Comparison of ENCODE assay signal across 19 cellular contexts in the genomic region with DNA sequence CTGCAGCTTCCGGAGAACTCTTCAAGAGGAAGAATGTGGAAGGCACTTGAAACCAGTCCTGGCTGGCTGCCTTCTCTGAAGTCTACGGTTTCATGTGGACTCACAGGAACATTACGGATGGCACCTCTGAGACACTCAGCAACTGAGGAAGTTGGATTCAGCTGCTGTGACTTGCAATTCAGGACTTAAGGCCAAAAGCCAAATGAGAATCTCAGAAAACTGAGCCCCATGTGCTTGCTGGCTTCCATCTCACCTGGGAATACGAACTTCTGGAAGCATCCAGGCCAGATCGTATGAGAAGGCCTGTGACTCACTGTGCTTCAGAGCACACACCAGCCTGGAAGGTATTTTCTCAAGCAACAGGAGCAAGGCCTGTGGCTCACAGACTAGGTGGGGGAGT.
DNase-seq lines count a peak whose midpoint lies in the region; ATAC-seq, FAIRE-seq and TF ChIP-seq lines count a peak whose summit lies in the region.
"Had no signal": no experiment of that assay in that cellular context is flagged by ENCODE, and none has a peak within 500 bp of the region (broad histone marks: within the 10 kb centered on the region; RNA-seq: fewer than 3 reads in every experiment).

No MANE protein-coding gene starts in this region.

- H2BK120ac ChIP-seq in H1 (replicated peaks; ENCODE audit: low read depth, low read length), result no peak overlapping the region

- no peaks in the 10 kb centered on the region for H3K9me3 ChIP-seq in left ventricle myocardium inferior (replicated peaks)
- no peaks in the 10 kb centered on the region for H3K9me3 ChIP-seq in H1 (ENCODE audit: insufficient read depth in 2 of 2, low read depth in 1 of 2, low read length in 1 of 2)
- H3K9me3 ChIP-seq in lower lobe of right lung, result no peaks in the 10 kb centered on the region
- no peaks in the 10 kb centered on the region for H3K9me3 ChIP-seq in tibial nerve

- CTCF ChIA-PET in H1 (lab: Charles Lee; ENCODE audit: partially characterized antibody), result interaction anchor here (0.7 kb wide), 1 partner anchor 10 kb away, joined by 3 read pairs; no protein-coding TSS in a partner anchor

- no peaks in the 10 kb centered on the region for H3K27me3 ChIP-seq in left ventricle myocardium inferior (ENCODE audit: low read depth)
- no peaks in the 10 kb centered on the region for H3K27me3 ChIP-seq in H1 (replicated peaks in 1 of 4; ENCODE audit: control insufficient read depth in 3 of 4, extremely low read depth in 1 of 4, insufficient read depth in 3 of 4, low read length in 3 of 4)
- H3K27me3 ChIP-seq in lower lobe of right lung (ENCODE audit: low read depth), result no peaks in the 10 kb centered on the region
- H3K27me3 ChIP-seq in tibial nerve, result no peaks in the 10 kb centered on the region

- no peak overlapping the region for H2BK20ac ChIP-seq in H1 (ENCODE audit: low read length)

- POLR2A ChIA-PET in H1 (lab: Charles Lee; ENCODE audit: partially characterized antibody), result no interaction called here

- intact Hi-C loops in left ventricle myocardium inferior (cut with micrococcal nuclease) (no loop called here), Right ventricle myocardium superior (cut with DNase I) (no loop called here), lower lobe of right lung (cut with DNase I) (no loop called here)

- TF ChIP-seq POLR2A in H1 (IDR thresholded peaks at IDR 0.05; ENCODE audit: control extremely low read depth in 1 of 2, low read depth in 2 of 2, low read length in 2 of 2) (no peak), tibial nerve (IDR thresholded peaks at IDR 0.05) (no peak)

- H4K5ac ChIP-seq in H1 (ENCODE audit: insufficient read length, low read depth, low read length), result no peak overlapping the region

- FAIRE-seq in H1 (lab: Jason Lieb, UNC), result no peak
- no peak for FAIRE-seq in GM19239 (lab: Jason Lieb, UNC)
- FAIRE-seq: H54 had no signal

- no peak for TF ChIP-seq CTCF in left ventricle myocardium inferior (IDR thresholded peaks at IDR 0.05; ENCODE audit: borderline replicate concordance)
- no peak for TF ChIP-seq CTCF in H1 (IDR thresholded peaks at IDR 0.05; ENCODE audit: control extremely low read depth in 1 of 3, insufficient read depth in 1 of 3, low read depth in 1 of 3, low read length in 3 of 3)
- TF ChIP-seq CTCF in lower lobe of right lung (IDR thresholded peaks at IDR 0.05), result no peak
- TF ChIP-seq CTCF in tibial nerve (IDR thresholded peaks at IDR 0.05), result no peak

- H2AFZ ChIP-seq in H1 (ENCODE audit: low read length), result no peak overlapping the region

- no peaks in the 10 kb centered on the region for H3K23me2 ChIP-seq in H1 (ENCODE audit: low read depth, low read length)

- H2BK15ac ChIP-seq in H1 (ENCODE audit: low read length), result no peak overlapping the region

- H3K9ac ChIP-seq in H1 (replicated peaks in 1 of 4; ENCODE audit: extremely low read depth in 1 of 4, low read depth in 3 of 4, low read length in 3 of 4), result no peak overlapping the region

- H3K56ac ChIP-seq in H1 (replicated peaks; ENCODE audit: insufficient read length, low read depth, low read length), result no peak overlapping the region

- no peak for TF ChIP-seq EP300 in H1 (IDR thresholded peaks at IDR 0.05; ENCODE audit: borderline replicate concordance in 1 of 2, low read depth in 2 of 2, low read length in 2 of 2)
- TF ChIP-seq EP300 in tibial nerve (IDR thresholded peaks at IDR 0.05), result no peak

- no peak overlapping the region for H2AK5ac ChIP-seq in H1 (ENCODE audit: low read depth, low read length)

- H3K18ac ChIP-seq in H1 (ENCODE audit: extremely low read depth, low read length), result no peak overlapping the region; the same call in 1 of the 2 replicates

- DNase-seq in left ventricle myocardium inferior, result peak; percentile 15
- DNase-seq in Right ventricle myocardium superior, result no peak
- DNase-seq in H1 (ENCODE audit: low read depth in 1 of 2, low spot score in 2 of 2), result no peak
- DNase-seq in lower lobe of right lung, result peak; percentile 56
- DNase-seq in tibial nerve (ENCODE audit: low spot score in 2 of 2), result peak; percentile 5 to 12
- no peak for DNase-seq in GM19239 (ENCODE audit: insufficient read length, low spot score)
- DNase-seq: activated naive CD4-positive, alpha-beta T cell treated with anti-CD3 and anti-CD28 coated beads for 36 hours; anterior cingulate cortex; DMS153; IMR-90; NCI-H187 treated with DMSO at 0.1 percent for 48 hours; NCI-H524; retina; SIG-M5; stimulated activated naive CD4-positive, alpha-beta T cell; T-helper 1 cell had no signal

- no peak overlapping the region for H4K91ac ChIP-seq in H1 (replicated peaks; ENCODE audit: insufficient read length, low read length)

- H3K4me3 ChIP-seq in left ventricle myocardium inferior, result no peak overlapping the region
- H3K4me3 ChIP-seq in H1 (ENCODE audit: extremely low read depth in 1 of 4, insufficient read depth in 2 of 4, low read depth in 3 of 4, low read length in 4 of 4), result no peak overlapping the region
- no peak overlapping the region for H3K4me3 ChIP-seq in lower lobe of right lung
- H3K4me3 ChIP-seq in tibial nerve, result no peak overlapping the region

- WGBS in H1 (ENCODE audit: extremely low coverage in 1 of 2, insufficient coverage in 1 of 2, insufficient read length in 1 of 2, insufficient replicate concordance in 2 of 2, low coverage in 1 of 2, low lambda C conversion rate in 2 of 2, missing lambda C conversion rate in 1 of 2), 2 experiments, result 85% methylated on average over 5 of the region's 5 CpGs; no CpG with 5 or more reads in 1 of the 2 experiments
- 55 to 62% methylated on average over 2 to 5 of the region's 5 CpGs for WGBS in tibial nerve, 2 donors

- no peak overlapping the region for H3K4me2 ChIP-seq in H1 (ENCODE audit: insufficient read depth in 1 of 2, low read depth in 2 of 2, low read length in 2 of 2)

- H4K20me1 ChIP-seq in H1 (replicated peaks in 1 of 2; ENCODE audit: control insufficient read depth in 1 of 2, insufficient read depth in 2 of 2, low read length in 2 of 2), result no peaks in the 10 kb centered on the region

- TF ChIP-seq RAD21 in H1 (IDR thresholded peaks at IDR 0.05 in 1 of 2, conservative IDR thresholded peaks at IDR 0.05 in 1 of 2; ENCODE audit: low read depth in 2 of 2, low read length in 2 of 2), result no peak

- H3K27ac ChIP-seq in left ventricle myocardium inferior (replicated peaks), result no peak overlapping the region
- no peak overlapping the region for H3K27ac ChIP-seq in H1 (ENCODE audit: low read depth, low read length)
- no peak overlapping the region for H3K27ac ChIP-seq in lower lobe of right lung
- H3K27ac ChIP-seq in tibial nerve, result no peak overlapping the region

- no peaks in the 10 kb centered on the region for H3K79me1 ChIP-seq in H1 (ENCODE audit: low read depth, low read length)

- no peak overlapping the region for H3K14ac ChIP-seq in H1 (ENCODE audit: insufficient read length)

- H2BK12ac ChIP-seq in H1 (ENCODE audit: low read depth, low read length), result 0 out of 2 replicates have a peak overlapping the region, but pooled peaks have one; percentile 17

- H3K4me1 ChIP-seq in left ventricle myocardium inferior (no peaks in the 10 kb centered on the region), H1 (replicated peaks in 1 of 4; ENCODE audit: control insufficient read depth in 3 of 4, insufficient read depth in 4 of 4, low read length in 3 of 4) (peaks cover 0 to 6% (median under 1%) of the 10 kb centered on the region in 4 experiments; a peak in 2 of 7 replicates), lower lobe of right lung (no peaks in the 10 kb centered on the region), tibial nerve (no peaks in the 10 kb centered on the region)

- no peak overlapping the region for H4K8ac ChIP-seq in H1 (ENCODE audit: extremely low read depth, insufficient read depth, low read length)

- H3K36me3 ChIP-seq in left ventricle myocardium inferior (no peaks in the 10 kb centered on the region), H1 (ENCODE audit: control insufficient read depth in 2 of 4, insufficient read depth in 4 of 4, low read length in 3 of 4) (no peaks in the 10 kb centered on the region), lower lobe of right lung (no peaks in the 10 kb centered on the region), tibial nerve (no peaks in the 10 kb centered on the region)

- H3K23ac ChIP-seq in H1 (ENCODE audit: insufficient read length), result no peak overlapping the region

- H3K4ac ChIP-seq in H1 (replicated peaks; ENCODE audit: insufficient read length, low read depth, low read length), result no peak overlapping the region

- H2BK5ac ChIP-seq in H1 (ENCODE audit: low read depth, low read length), result no peak overlapping the region

- H3K79me2 ChIP-seq in H1 (ENCODE audit: control insufficient read depth in 1 of 2, insufficient read depth in 2 of 2, low read length in 2 of 2), result no peaks in the 10 kb centered on the region

- ATAC-seq in Right ventricle myocardium superior (ENCODE audit: poor library complexity) (no peak), lower lobe of right lung (peak; percentile 59 to 82), GM19395 (IDR thresholded peaks at IDR 0.05; ENCODE audit: unreplicated experiment) (no peak), HG02870 (IDR thresholded peaks at IDR 0.05; ENCODE audit: unreplicated experiment) (no peak)

TF ChIP-seq in H1, 55 proteins besides CTCF, POLR2A, EP300 and RAD21 (continues in another document):
- TF ChIP-seq, protein P1, sequence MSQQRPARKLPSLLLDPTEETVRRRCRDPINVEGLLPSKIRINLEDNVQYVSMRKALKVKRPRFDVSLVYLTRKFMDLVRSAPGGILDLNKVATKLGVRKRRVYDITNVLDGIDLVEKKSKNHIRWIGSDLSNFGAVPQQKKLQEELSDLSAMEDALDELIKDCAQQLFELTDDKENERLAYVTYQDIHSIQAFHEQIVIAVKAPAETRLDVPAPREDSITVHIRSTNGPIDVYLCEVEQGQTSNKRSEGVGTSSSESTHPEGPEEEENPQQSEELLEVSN (IDR thresholded peaks at IDR 0.05), result no peak
- TF ChIP-seq TEAD4 (IDR thresholded peaks at IDR 0.05; ENCODE audit: low read depth, low read length) (no peak), SP2 (IDR thresholded peaks at IDR 0.05; ENCODE audit: low read length) (no peak)

Comparison
In these comparisons a context has a peak if more than half of its experiments do, and no peak if none do; other contexts are left out.
1. DNase-seq: peak in left ventricle myocardium inferior (single experiment), lower lobe of right lung (single experiment) and tibial nerve (2 of 2); none in Right ventricle myocardium superior (single experiment), H1 (0 of 2) and GM19239 (single experiment).
2. ATAC-seq: peak in lower lobe of right lung (2 of 2); none in Right ventricle myocardium superior (single experiment), GM19395 (single experiment) and HG02870 (single experiment).